1 cellular context compared by ENCODE assay signal in the genomic region with DNA sequence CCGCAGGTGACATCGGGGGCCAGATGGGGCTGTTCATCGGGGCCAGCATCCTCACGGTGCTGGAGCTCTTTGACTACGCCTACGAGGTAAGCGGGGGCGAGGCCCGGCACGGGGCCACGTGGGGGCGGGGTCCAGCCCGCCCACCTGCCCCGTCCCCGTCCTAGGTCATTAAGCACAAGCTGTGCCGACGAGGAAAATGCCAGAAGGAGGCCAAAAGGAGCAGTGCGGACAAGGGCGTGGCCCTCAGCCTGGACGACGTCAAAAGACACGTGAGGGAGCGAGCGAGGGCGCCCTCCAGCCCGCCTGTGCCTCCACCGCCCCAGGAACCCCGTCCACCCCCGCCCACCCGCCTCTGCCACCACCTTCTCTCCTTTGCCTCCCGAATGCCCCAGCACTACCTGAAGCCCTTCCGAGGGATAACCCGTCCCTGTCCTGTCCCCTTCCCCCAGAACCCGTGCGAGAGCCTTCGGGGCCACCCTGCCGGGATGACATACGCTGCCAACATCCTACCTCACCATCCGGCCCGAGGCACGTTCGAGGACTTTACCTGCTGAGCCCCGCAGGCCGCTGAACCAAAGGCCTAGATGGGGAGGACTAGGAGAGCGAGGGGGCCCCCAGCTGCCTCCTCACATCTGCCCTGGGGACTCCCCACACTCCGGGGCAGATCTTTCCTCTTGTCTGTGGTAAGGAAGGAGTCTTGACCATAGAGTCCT.
TF ChIP-seq lines count a peak whose summit lies in the region.

No MANE protein-coding gene starts in this region.

TF ChIP-seq in A549, 52 proteins besides CTCF, POLR2A, EP300 and RAD21 (continued from another document):
- TF ChIP-seq, protein P1, sequence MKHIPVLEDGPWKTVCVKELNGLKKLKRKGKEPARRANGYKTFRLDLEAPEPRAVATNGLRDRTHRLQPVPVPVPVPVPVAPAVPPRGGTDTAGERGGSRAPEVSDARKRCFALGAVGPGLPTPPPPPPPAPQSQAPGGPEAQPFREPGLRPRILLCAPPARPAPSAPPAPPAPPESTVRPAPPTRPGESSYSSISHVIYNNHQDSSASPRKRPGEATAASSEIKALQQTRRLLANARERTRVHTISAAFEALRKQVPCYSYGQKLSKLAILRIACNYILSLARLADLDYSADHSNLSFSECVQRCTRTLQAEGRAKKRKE (CRISPR knock-in tag; IDR thresholded peaks at IDR 0.05; ENCODE audit: low read depth): no peak
- no peak for TF ChIP-seq HOXA7 (CRISPR knock-in tag; IDR thresholded peaks at IDR 0.05)
- no peak for TF ChIP-seq ZNF302 (CRISPR knock-in tag; IDR thresholded peaks at IDR 0.05)
- TF ChIP-seq, protein P2, sequence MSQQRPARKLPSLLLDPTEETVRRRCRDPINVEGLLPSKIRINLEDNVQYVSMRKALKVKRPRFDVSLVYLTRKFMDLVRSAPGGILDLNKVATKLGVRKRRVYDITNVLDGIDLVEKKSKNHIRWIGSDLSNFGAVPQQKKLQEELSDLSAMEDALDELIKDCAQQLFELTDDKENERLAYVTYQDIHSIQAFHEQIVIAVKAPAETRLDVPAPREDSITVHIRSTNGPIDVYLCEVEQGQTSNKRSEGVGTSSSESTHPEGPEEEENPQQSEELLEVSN (IDR thresholded peaks at IDR 0.05; ENCODE audit: borderline replicate concordance, low read depth): no peak
- no peak for TF ChIP-seq NR3C1 (IDR thresholded peaks at IDR 0.05)
